Comparison of ENCODE assay signal across 8 cellular contexts in the genomic region with DNA sequence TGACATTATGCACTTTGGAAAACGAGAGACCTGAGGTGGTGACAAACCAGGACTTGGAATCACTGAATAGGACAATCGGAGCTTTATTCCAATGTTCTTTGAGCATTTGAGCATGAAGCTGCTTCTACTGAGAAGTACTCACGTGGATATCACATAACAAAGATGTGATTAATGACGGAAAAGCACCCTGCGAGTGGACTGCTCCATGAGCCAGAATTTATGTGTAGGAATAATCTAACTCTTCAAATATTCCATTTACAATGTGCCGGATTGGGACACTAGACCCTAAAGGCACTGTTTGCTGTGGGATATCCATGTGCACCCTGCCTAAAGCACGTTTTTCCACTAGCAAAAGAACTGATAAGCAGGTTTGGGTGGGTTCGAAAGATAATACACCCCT. TPM values are rescaled to one million over a fixed set of nuclear protein-coding genes. Genes with fewer than 3 reads are reported as not detected.
DNase-seq lines count a peak whose midpoint lies in the region; ATAC-seq and TF ChIP-seq lines count a peak whose summit lies in the region.

No MANE protein-coding gene starts in this region.

- intact Hi-C loops in esophagus squamous epithelium (cut with DNase I): loop anchor here (10.0 kb wide), 2 partner anchors 131 to 169 kb away; partner anchors contain the start of gene GPR19
- intact Hi-C loops in lower leg skin (cut with DNase I; ENCODE audit: low total_unique reads): no loop called here
- intact Hi-C loops in posterior cingulate gyrus (cut with DNase I): loop anchor here (2.0 to 5.0 kb wide), 5 partner anchors 41 to 206 kb away; partner anchors contain the start of genes BORCS5 and GPR19

- H3K4me3 ChIP-seq in esophagus squamous epithelium (peak overlapping the region in 1 of 4 donors; percentile 67), lower leg skin (ENCODE audit: low read depth, poor library complexity, severe bottlenecking) (no peak overlapping the region)

- DNase-seq in OCI-M1 (lab: John Stamatoyannopoulos, UW): peak; percentile 39
- DNase-seq in esophagus squamous epithelium (lab: John Stamatoyannopoulos, UW): no peak
- DNase-seq in pons (ENCODE audit: low spot score): peak; percentile 92
- DNase-seq in lower leg skin (ENCODE audit: low spot score in 2 of 2): no peak
- no peak for DNase-seq in posterior cingulate gyrus
- no peak for DNase-seq in activated gamma-delta T cell treated with Interleukin-2 at 50 U/mL for 16 hours

- no peak for TF ChIP-seq CTCF in esophagus squamous epithelium (IDR thresholded peaks at IDR 0.05)
- no peak for TF ChIP-seq CTCF in lower leg skin (IDR thresholded peaks at IDR 0.05)

- no peaks in the 10 kb centered on the region for H3K27me3 ChIP-seq in esophagus squamous epithelium

- ATAC-seq in HG02642 (IDR thresholded peaks at IDR 0.05; ENCODE audit: poor library complexity, unreplicated experiment): no peak

- peaks cover 8% of the 10 kb centered on the region for H3K4me1 ChIP-seq in ES-I3 (ENCODE audit: insufficient read depth, low read length)
- H3K4me1 ChIP-seq in esophagus squamous epithelium: peaks cover 14 to 49% (median 15%) of the 10 kb centered on the region in 3 donors

- H3K9ac ChIP-seq in ES-I3 (ENCODE audit: low read depth, low read length): peak overlapping the region; percentile 62; the same call in 1 of the 2 replicates

- H3K36me3 ChIP-seq in ES-I3 (ENCODE audit: insufficient read depth, low read length) (no peaks in the 10 kb centered on the region), esophagus squamous epithelium (no peaks in the 10 kb centered on the region)

- no peak for TF ChIP-seq POLR2A in esophagus squamous epithelium (IDR thresholded peaks at IDR 0.05)
- TF ChIP-seq POLR2A in lower leg skin (IDR thresholded peaks at IDR 0.05): no peak

- 38 to 47% methylated on average over 8 of the region's 8 CpGs for WGBS in esophagus squamous epithelium, 2 donors
- WGBS in lower leg skin, 2 donors: 39% methylated on average over 8 of the region's 8 CpGs

- peak overlapping the region; percentile 97 to 100 (median 98) for H3K27ac ChIP-seq in esophagus squamous epithelium

- H3K9me3 ChIP-seq in ES-I3 (ENCODE audit: control insufficient read depth, insufficient read depth, low read length): peaks cover 4% of the 10 kb centered on the region
- H3K9me3 ChIP-seq in esophagus squamous epithelium: no peaks in the 10 kb centered on the region

RNA-seq across cellular contexts. Expression of gene DUSP16, which starts 0.9 kb away (rescaled TPM):
- 10 to 100 TPM; 15.6 to 27.9 (median 16.5) TPM for total RNA-seq in esophagus squamous epithelium
- 10 to 100 TPM; 15.3 to 29.0 (median 25.0) TPM for total RNA-seq in lower leg skin

RNA-seq across cellular contexts. Expression of gene CREBL2, which starts 48.1 kb away (rescaled TPM):
- 10 to 100 TPM in 3 of 4 donors, 1 to 10 TPM in 1; 9.4 to 30.7 (median 17.3) TPM for total RNA-seq in esophagus squamous epithelium
- 10 to 100 TPM; 36.1 to 47.0 (median 44.5) TPM for total RNA-seq in lower leg skin

Comparison
In these comparisons a context has a peak if more than half of its experiments do, and no peak if none do; other contexts are left out.
1. DNase-seq: peak in OCI-M1 (single experiment) and pons (single experiment); none in esophagus squamous epithelium (single experiment), lower leg skin (0 of 2), posterior cingulate gyrus (0 of 10) and activated gamma-delta T cell treated with Interleukin-2 at 50 U/mL for 16 hours (single experiment).